8 cellular contexts compared by ENCODE assay signal in genomic region chr9:34522971-34523797, GRCh38. TPM values are rescaled to one million over a fixed set of nuclear protein-coding genes. Genes with fewer than 3 reads are reported as not detected.
A peak's percentile ranks its signal among the peaks of the same experiment; 100 is the strongest.
DNase-seq lines count a peak whose midpoint lies in the region; ATAC-seq and TF ChIP-seq lines count a peak whose summit lies in the region.

Gene ENHO, minus strand, starts transcription at chr9:34522990. Its CDS starts 1,295 bp downstream, at chr9:34521695.

- DNase-seq in DMS 273 treated with DMSO at 0.1 percent for 48 hours (lab: John Stamatoyannopoulos, UW) (peak; percentile 64), KG1 (lab: John Stamatoyannopoulos, UW) (peak; percentile 47), RPMI7951 (ENCODE audit: low read depth) (peak; percentile 82), fibroblast of mammary gland (ENCODE audit: low read depth) (peak; percentile 70)
- DNase-seq in activated T-helper 2 cell treated with anti-CD3 and anti-CD28 coated beads, Interferon-gamma antibody, Interleukin-2, Interleukin-4, amounts not matched to agents 10 μg/mL and 5 μg/mL and 100 μg/mL, durations not matched to agents 14 hours and 24 hours and 36 hours (ENCODE audit: low spot score): peak; percentile 92
- DNase-seq in naive thymus-derived CD8-positive, alpha-beta T cell: peak; percentile 81 to 96 (median 90)
- DNase-seq in stimulated activated effector memory CD8-positive, alpha-beta T cell treated with anti-CD3 and anti-CD28 coated beads, Interleukin-12 subunit alpha, Interleukin-12 subunit beta, amount 100 ng/mL, for 72 hours (ENCODE audit: low spot score in 2 of 2): peak; percentile 97 to 98

- peak within 1 kb of the TSS; percentile 12 for H3K4me3 ChIP-seq in fibroblast of mammary gland (ENCODE audit: control insufficient read depth, low read depth, low read length)

- POLR2A ChIA-PET in naive thymus-derived CD8-positive, alpha-beta T cell (lab: Charles Lee): interaction anchor here (1.0 kb wide), 2 partner anchors 115 to 122 kb away, joined by 3 to 5 read pairs; no protein-coding TSS in a partner anchor

- peaks cover 47% of the 10 kb centered on the region for H3K27me3 Mint-ChIP-seq in activated T-helper 2 cell treated with anti-CD3 and anti-CD28 coated beads, Interferon-gamma antibody, Interleukin-2, Interleukin-4, amounts not matched to agents 10 μg/mL and 5 μg/mL and 100 μg/mL, durations not matched to agents 14 hours and 24 hours and 36 hours (ENCODE audit: low read depth)
- peaks cover 0 to 16% (median 0%) of the 10 kb centered on the region in 5 donors for H3K27me3 Mint-ChIP-seq in naive thymus-derived CD8-positive, alpha-beta T cell

- H3K36me3 Mint-ChIP-seq in activated T-helper 2 cell treated with anti-CD3 and anti-CD28 coated beads, Interferon-gamma antibody, Interleukin-2, Interleukin-4, amounts not matched to agents 10 μg/mL and 5 μg/mL and 100 μg/mL, durations not matched to agents 14 hours and 24 hours and 36 hours (ENCODE audit: low read depth): no peaks in the 10 kb centered on the region
- no peaks in the 10 kb centered on the region for H3K36me3 Mint-ChIP-seq in naive thymus-derived CD8-positive, alpha-beta T cell
- H3K36me3 Mint-ChIP-seq in stimulated activated effector memory CD8-positive, alpha-beta T cell treated with anti-CD3 and anti-CD28 coated beads, Interleukin-12 subunit alpha, Interleukin-12 subunit beta, amount 100 ng/mL, for 72 hours: no peaks in the 10 kb centered on the region

- peak within 1 kb of the TSS; percentile 60 for H3K4me3 Mint-ChIP-seq in activated T-helper 2 cell treated with anti-CD3 and anti-CD28 coated beads, Interferon-gamma antibody, Interleukin-2, Interleukin-4, amounts not matched to agents 10 μg/mL and 5 μg/mL and 100 μg/mL, durations not matched to agents 14 hours and 24 hours and 36 hours (ENCODE audit: low read depth)
- H3K4me3 Mint-ChIP-seq in naive thymus-derived CD8-positive, alpha-beta T cell: peak within 1 kb of the TSS; percentile 69 to 91 (median 82)
- H3K4me3 Mint-ChIP-seq in stimulated activated effector memory CD8-positive, alpha-beta T cell treated with anti-CD3 and anti-CD28 coated beads, Interleukin-12 subunit alpha, Interleukin-12 subunit beta, amount 100 ng/mL, for 72 hours: peak within 1 kb of the TSS; percentile 66

- H3K4me1 Mint-ChIP-seq in activated T-helper 2 cell treated with anti-CD3 and anti-CD28 coated beads, Interferon-gamma antibody, Interleukin-2, Interleukin-4, amounts not matched to agents 10 μg/mL and 5 μg/mL and 100 μg/mL, durations not matched to agents 14 hours and 24 hours and 36 hours (ENCODE audit: low read depth): peaks cover 17% of the 10 kb centered on the region
- peaks cover 7 to 12% (median 10%) of the 10 kb centered on the region in 4 donors for H3K4me1 Mint-ChIP-seq in naive thymus-derived CD8-positive, alpha-beta T cell
- H3K4me1 Mint-ChIP-seq in stimulated activated effector memory CD8-positive, alpha-beta T cell treated with anti-CD3 and anti-CD28 coated beads, Interleukin-12 subunit alpha, Interleukin-12 subunit beta, amount 100 ng/mL, for 72 hours: peaks cover 14% of the 10 kb centered on the region

- TF ChIP-seq CTCF in fibroblast of mammary gland (conservative IDR thresholded peaks at IDR 0.05; ENCODE audit: control insufficient read depth, insufficient read depth, low read depth, low read length): no peak

- ATAC-seq in GM21737 (IDR thresholded peaks at IDR 0.05; ENCODE audit: unreplicated experiment): peak; percentile 82
- ATAC-seq in naive thymus-derived CD8-positive, alpha-beta T cell: peak; percentile 97
- peak; percentile 93 for ATAC-seq in stimulated activated effector memory CD8-positive, alpha-beta T cell treated with anti-CD3 and anti-CD28 coated beads, Interleukin-12 subunit alpha, Interleukin-12 subunit beta, amount 100 ng/mL, for 72 hours

- no peaks in the 10 kb centered on the region for H3K9me3 Mint-ChIP-seq in activated T-helper 2 cell treated with anti-CD3 and anti-CD28 coated beads, Interferon-gamma antibody, Interleukin-2, Interleukin-4, amounts not matched to agents 10 μg/mL and 5 μg/mL and 100 μg/mL, durations not matched to agents 14 hours and 24 hours and 36 hours
- no peaks in the 10 kb centered on the region for H3K9me3 Mint-ChIP-seq in naive thymus-derived CD8-positive, alpha-beta T cell
- H3K9me3 Mint-ChIP-seq in stimulated activated effector memory CD8-positive, alpha-beta T cell treated with anti-CD3 and anti-CD28 coated beads, Interleukin-12 subunit alpha, Interleukin-12 subunit beta, amount 100 ng/mL, for 72 hours: no peaks in the 10 kb centered on the region

- intact Hi-C loops in activated T-helper 2 cell treated with anti-CD3 and anti-CD28 coated beads, Interferon-gamma antibody, Interleukin-2, Interleukin-4, amounts not matched to agents 10 μg/mL and 5 μg/mL and 100 μg/mL, durations not matched to agents 14 hours and 24 hours and 36 hours (cut with micrococcal nuclease): no loop called here

- H3K27ac Mint-ChIP-seq in activated T-helper 2 cell treated with anti-CD3 and anti-CD28 coated beads, Interferon-gamma antibody, Interleukin-2, Interleukin-4, amounts not matched to agents 10 μg/mL and 5 μg/mL and 100 μg/mL, durations not matched to agents 14 hours and 24 hours and 36 hours: no peak within 1 kb of the TSS
- H3K27ac Mint-ChIP-seq in naive thymus-derived CD8-positive, alpha-beta T cell: peak within 1 kb of the TSS; percentile 19 to 91 (median 62)
- peak within 1 kb of the TSS; percentile 27 for H3K27ac Mint-ChIP-seq in stimulated activated effector memory CD8-positive, alpha-beta T cell treated with anti-CD3 and anti-CD28 coated beads, Interleukin-12 subunit alpha, Interleukin-12 subunit beta, amount 100 ng/mL, for 72 hours

RNA-seq across cellular contexts. Expression of gene ENHO, which starts in this region (rescaled TPM):
- 0.29 and 0.48 TPM in 2 replicates for total RNA-seq in RPMI7951 (2014; rRNA removed; shearing (Covaris generic))
- total RNA-seq in activated T-helper 2 cell treated with anti-CD3 and anti-CD28 coated beads, Interferon-gamma antibody, Interleukin-2, Interleukin-4, amounts not matched to agents 10 μg/mL and 5 μg/mL and 100 μg/mL, durations not matched to agents 14 hours and 24 hours and 36 hours: not detected in 2 replicates
- under 1 TPM in 1 of 2 experiments, not detected in 1; 0.36 TPM for total RNA-seq in naive thymus-derived CD8-positive, alpha-beta T cell
- polyA plus RNA-seq in naive thymus-derived CD8-positive, alpha-beta T cell: under 1 TPM; 0.19 to 0.24 (median 0.21) TPM

Comparison
In these comparisons a context has a peak if more than half of its experiments do, and no peak if none do; other contexts are left out.
1. Peak in every context shown above with its lines: DNase-seq, ATAC-seq and H3K4me3 ChIP-seq.
2. Peak in DNase-seq in RPMI7951; RNA of the gene not detected or under 1 TPM.
3. Peak in DNase-seq in activated T-helper 2 cell treated with anti-CD3 and anti-CD28 coated beads, Interferon-gamma antibody, Interleukin-2, Interleukin-4, amounts not matched to agents 10 μg/mL and 5 μg/mL and 100 μg/mL, durations not matched to agents 14 hours and 24 hours and 36 hours; RNA of the gene not detected or under 1 TPM.
4. Peak in DNase-seq and ATAC-seq in naive thymus-derived CD8-positive, alpha-beta T cell; RNA of the gene not detected or under 1 TPM.
5. DNase-seq: peak in every context shown above with its lines; median percentile 98 in stimulated activated effector memory CD8-positive, alpha-beta T cell treated with anti-CD3 and anti-CD28 coated beads, Interleukin-12 subunit alpha, Interleukin-12 subunit beta, amount 100 ng/mL, for 72 hours; 92 in activated T-helper 2 cell treated with anti-CD3 and anti-CD28 coated beads, Interferon-gamma antibody, Interleukin-2, Interleukin-4, amounts not matched to agents 10 μg/mL and 5 μg/mL and 100 μg/mL, durations not matched to agents 14 hours and 24 hours and 36 hours; 90 in naive thymus-derived CD8-positive, alpha-beta T cell; 82 in RPMI7951; 70 in fibroblast of mammary gland; 64 in DMS 273 treated with DMSO at 0.1 percent for 48 hours; 47 in KG1.